In genomic region chr1:181142096-181143043, GRCh38 we compare ENCODE assay signal across 8 cellular contexts. TPM values are rescaled to one million over a fixed set of nuclear protein-coding genes. Genes with fewer than 3 reads are reported as not detected.
A peak's percentile ranks its signal among the peaks of the same experiment; 100 is the strongest.
DNase-seq lines count a peak whose midpoint lies in the region; FAIRE-seq and TF ChIP-seq lines count a peak whose summit lies in the region.

No MANE protein-coding gene starts in this region.

- H3K9me3 ChIP-seq in H9 (ENCODE audit: control insufficient read depth, low read depth, low read length): no peaks in the 10 kb centered on the region
- H3K9me3 ChIP-seq in MM.1S (replicated peaks; ENCODE audit: insufficient read depth, low read length): no peaks in the 10 kb centered on the region
- H3K9me3 ChIP-seq in SJCRH30 (replicated peaks): peaks cover 4% of the 10 kb centered on the region; the same call in 1 of the 2 replicates
- no peaks in the 10 kb centered on the region for H3K9me3 ChIP-seq in suprapubic skin

- H3K27ac ChIP-seq in H9 (ENCODE audit: insufficient read length, low read depth, low read length): no peak overlapping the region
- no peak overlapping the region for H3K27ac ChIP-seq in MM.1S (ENCODE audit: low read length)
- peak overlapping the region; percentile 31; the same call in 1 of the 2 replicates for H3K27ac ChIP-seq in SJCRH30
- no peak overlapping the region for H3K27ac ChIP-seq in suprapubic skin

- H4K20me1 ChIP-seq in H9 (ENCODE audit: control insufficient read depth, insufficient read depth, insufficient read length) (no peaks in the 10 kb centered on the region), MM.1S (ENCODE audit: insufficient read depth, low read length) (no peaks in the 10 kb centered on the region)

- H2BK20ac ChIP-seq in H9 (ENCODE audit: low read depth, low read length, poor library complexity, severe bottlenecking): no peak overlapping the region

- H2BK5ac ChIP-seq in H9 (ENCODE audit: insufficient read length, low read length): no peak overlapping the region

- H3K23me2 ChIP-seq in H9 (ENCODE audit: insufficient read length, low read depth, low read length, poor library complexity, severe bottlenecking): peaks cover 3% of the 10 kb centered on the region

- no peak for FAIRE-seq in frontal cortex (lab: Jason Lieb, UNC)

- no peak overlapping the region for H3K4ac ChIP-seq in H9 (ENCODE audit: low read depth, low read length)

- TF ChIP-seq CTCF in H9 (conservative IDR thresholded peaks at IDR 0.05) (peak; percentile 99), MM.1S (IDR thresholded peaks at IDR 0.05; ENCODE audit: low read length) (peak; percentile 99), suprapubic skin (IDR thresholded peaks at IDR 0.05) (peak; percentile 92 to 95)

- no peak overlapping the region for H2AK5ac ChIP-seq in H9 (ENCODE audit: insufficient read length, low read length)

- no peak overlapping the region for H4K8ac ChIP-seq in H9 (replicated peaks; ENCODE audit: insufficient read length, low read depth, low read length)

- no peak overlapping the region for H4K91ac ChIP-seq in H9 (ENCODE audit: insufficient read length, low read depth, low read length)

- H3K4me1 ChIP-seq in H9 (ENCODE audit: insufficient read depth, low read length): no peaks in the 10 kb centered on the region
- H3K4me1 ChIP-seq in MM.1S (ENCODE audit: low read length): peaks cover 13% of the 10 kb centered on the region
- H3K4me1 ChIP-seq in SJCRH30: peaks cover 10% of the 10 kb centered on the region
- H3K4me1 ChIP-seq in suprapubic skin: peaks cover 18% of the 10 kb centered on the region

- peak overlapping the region; percentile 39 to 70 for H3K4me3 Mint-ChIP-seq in H9

- no peak for TF ChIP-seq POLR2A in suprapubic skin (IDR thresholded peaks at IDR 0.05)

- H3K4me1 Mint-ChIP-seq in H9: peaks cover 10 to 19% of the 10 kb centered on the region in 2 experiments

- H2BK12ac ChIP-seq in H9 (ENCODE audit: insufficient read length, low read depth, low read length): no peak overlapping the region

- no peak overlapping the region for H3T11ph ChIP-seq in H9 (ENCODE audit: low read length)

- no CpG with 5 or more reads among the region's 25 CpGs for WGBS in H9 (ENCODE audit: extremely low coverage, insufficient read length, low lambda C conversion rate)
- WGBS in suprapubic skin: 8% methylated on average over 25 of the region's 25 CpGs

- H3K4me3 ChIP-seq in MM.1S (ENCODE audit: low read length) (no peak overlapping the region), SJCRH30 (peak overlapping the region; percentile 47), suprapubic skin (peak overlapping the region; percentile 29)

- H3K4me2 ChIP-seq in H9 (ENCODE audit: insufficient read depth, insufficient read length, low read length) (peak overlapping the region; percentile 38), MM.1S (ENCODE audit: low read depth, low read length) (peak overlapping the region; percentile 3; the same call in 1 of the 2 replicates)

- peaks cover 5 to 7% of the 10 kb centered on the region in 2 experiments; a peak in 2 of 5 replicates for H3K9me3 Mint-ChIP-seq in H9

- H3K14ac ChIP-seq in H9 (ENCODE audit: insufficient read depth, low read length): 0 out of 2 replicates have a peak overlapping the region, but pooled peaks have one; percentile 14

- H3K9ac ChIP-seq in H9 (ENCODE audit: extremely low read depth, insufficient read length, low read length) (no peak overlapping the region), MM.1S (ENCODE audit: low read length) (no peak overlapping the region)

- no peaks in the 10 kb centered on the region for H3K79me1 ChIP-seq in H9 (ENCODE audit: insufficient read depth, low read depth, low read length, poor library complexity, severe bottlenecking)

- H3K36me3 ChIP-seq in MM.1S (replicated peaks; ENCODE audit: insufficient read depth, low read length): no peaks in the 10 kb centered on the region
- no peaks in the 10 kb centered on the region for H3K36me3 ChIP-seq in SJCRH30
- no peaks in the 10 kb centered on the region for H3K36me3 ChIP-seq in suprapubic skin

- H2BK15ac ChIP-seq in H9 (ENCODE audit: low read depth, low read length): no peak overlapping the region; the same call in 1 of the 2 replicates

- H3K27me3 ChIP-seq in H9 (ENCODE audit: insufficient read depth, low read length): no peaks in the 10 kb centered on the region
- no peaks in the 10 kb centered on the region; the same call in 1 of the 2 replicates for H3K27me3 ChIP-seq in MM.1S (replicated peaks; ENCODE audit: insufficient read depth, low read length)
- H3K27me3 ChIP-seq in SJCRH30: no peaks in the 10 kb centered on the region
- H3K27me3 ChIP-seq in suprapubic skin: no peaks in the 10 kb centered on the region

- no peak overlapping the region for H3K18ac ChIP-seq in H9 (ENCODE audit: insufficient read length, low read depth, low read length)

- H3K79me2 ChIP-seq in H9 (ENCODE audit: insufficient read depth, low read length) (no peaks in the 10 kb centered on the region), MM.1S (ENCODE audit: low read length) (no peaks in the 10 kb centered on the region)

- H3K9me2 ChIP-seq in MM.1S (replicated peaks; ENCODE audit: insufficient read depth, low read length): no peaks in the 10 kb centered on the region

- no peak overlapping the region for H2AFZ ChIP-seq in H9 (ENCODE audit: low read length)
- H2AFZ ChIP-seq in MM.1S (ENCODE audit: low read length): no peak overlapping the region

- H3F3A ChIP-seq in MM.1S (ENCODE audit: insufficient read depth, low read length): no peaks in the 10 kb centered on the region

- H3K27me3 Mint-ChIP-seq in H9 (ENCODE audit: low read depth): peaks cover 27% of the 10 kb centered on the region

- peak; percentile 85 for DNase-seq in EH (ENCODE audit: low read depth)
- DNase-seq in H9: peak; percentile 91
- DNase-seq in MM.1S: peak; percentile 85
- peak; percentile 86 to 94 for DNase-seq in SJCRH30
- DNase-seq in activated gamma-delta T cell treated with anti-CD3 and anti-CD28 coated beads, Interleukin-2, amount 50 U/mL, for 16 hours (ENCODE audit: low read depth): peak; percentile 84
- peak; percentile 61 to 81 for DNase-seq in frontal cortex (ENCODE audit: low spot score in 2 of 2)
- DNase-seq in occipital lobe (lab: John Stamatoyannopoulos, UW): peak; percentile 83
- peak; percentile 89 to 92 for DNase-seq in suprapubic skin (ENCODE audit: low spot score in 2 of 2)

- H3K23ac ChIP-seq in H9 (ENCODE audit: insufficient read length, low read depth, low read length): no peak overlapping the region

- H4K5ac ChIP-seq in H9 (ENCODE audit: insufficient read length, low read depth, low read length): no peak overlapping the region

- no peak overlapping the region for H2BK120ac ChIP-seq in H9 (ENCODE audit: low read depth, low read length, poor library complexity, severe bottlenecking)

- no peak for TF ChIP-seq EP300 in suprapubic skin (IDR thresholded peaks at IDR 0.05)

- H3K27ac Mint-ChIP-seq in H9: peak overlapping the region in 1 of 3 experiments; percentile 69; a peak in 1 of 7 replicates

- no peaks in the 10 kb centered on the region for H3K36me3 Mint-ChIP-seq in H9 (ENCODE audit: insufficient read depth in 1 of 3, low read depth in 3 of 3)

- H3K56ac ChIP-seq in H9 (ENCODE audit: insufficient read length, low read depth, low read length): no peak overlapping the region

RNA-seq across cellular contexts. Expression of gene IER5, which starts 53.9 kb away (rescaled TPM):
- 6.7 and 7.6 TPM in 2 replicates for total RNA-seq in H9 (2021)
- total RNA-seq in SJCRH30 (2014; rRNA removed; shearing (Covaris generic)): 30.3 and 31.9 TPM in 2 replicates
- 22.0 TPM for total RNA-seq in frontal cortex
- total RNA-seq in occipital lobe: 29.0 TPM
- total RNA-seq in suprapubic skin: 10 to 100 TPM; 11.3 to 30.4 (median 24.4) TPM
